Comparison of ENCODE assay signal across 14 cellular contexts in the genomic region with DNA sequence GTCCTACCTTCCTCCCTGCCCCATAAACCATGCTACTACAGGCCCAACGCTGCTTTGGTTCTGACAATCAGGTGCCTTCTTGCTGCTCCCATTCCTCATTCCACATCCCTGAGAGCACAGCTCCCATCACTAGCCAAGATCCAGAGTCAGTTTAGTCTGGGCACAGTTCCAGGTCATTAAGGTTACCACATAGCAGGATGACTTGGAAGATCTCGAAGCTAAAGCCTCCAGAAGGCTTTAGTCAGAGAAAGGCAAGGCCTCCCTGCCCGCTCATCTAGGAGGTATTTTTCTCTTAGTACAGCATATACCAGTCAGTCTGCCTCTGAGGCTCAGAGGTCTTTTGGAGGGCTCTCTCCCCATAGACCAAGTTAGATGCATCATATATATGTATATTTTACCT. TPM values are rescaled to one million over a fixed set of nuclear protein-coding genes. Genes with fewer than 3 reads are reported as not detected.
DNase-seq lines count a peak whose midpoint lies in the region; FAIRE-seq and TF ChIP-seq lines count a peak whose summit lies in the region.
"Had no signal": no experiment of that assay in that cellular context is flagged by ENCODE, and none has a peak within 500 bp of the region (broad histone marks: within the 10 kb centered on the region; RNA-seq: fewer than 3 reads in every experiment).

No MANE protein-coding gene starts in this region.

- no peaks in the 10 kb centered on the region for H3K4me1 ChIP-seq in breast epithelium
- peaks cover 0 to 7% of the 10 kb centered on the region in 2 experiments; a peak in 3 of 4 replicates for H3K4me1 ChIP-seq in SK-N-SH (ENCODE audit: control insufficient read depth in 1 of 2, insufficient read depth in 2 of 2, low read depth in 1 of 2, low read length in 1 of 2)

- TF ChIP-seq CTCF in MCF 10A (IDR thresholded peaks at IDR 0.05; ENCODE audit: unreplicated experiment) = no peak
- TF ChIP-seq CTCF in breast epithelium (IDR thresholded peaks at IDR 0.05) = no peak
- TF ChIP-seq CTCF in SK-N-SH (IDR thresholded peaks at IDR 0.05) = no peak
- no peak for TF ChIP-seq CTCF in fibroblast of the aortic adventitia (IDR thresholded peaks at IDR 0.05; ENCODE audit: insufficient read depth, low read length)

- no peak; a peak in 1 of 4 replicates for TF ChIP-seq EP300 in SK-N-SH (IDR thresholded peaks at IDR 0.05; ENCODE audit: borderline replicate concordance in 1 of 2, low read depth in 1 of 2, low read length in 1 of 2)

- WGBS in SK-N-SH (ENCODE audit: low lambda C conversion rate) = 30% methylated on average over 3 of the region's 3 CpGs

- H3K27ac Mint-ChIP-seq in MCF 10A (ENCODE audit: low read depth, unreplicated experiment) = no peak overlapping the region
- H3K27ac Mint-ChIP-seq: natural killer cell treated with Interleukin-12 subunit alpha and Interleukin-12 subunit beta and Interleukin-15 and Interleukin-18, amount 100 ng/mL, for 72 hours; stimulated activated effector memory CD8-positive, alpha-beta T cell treated with anti-CD3 and anti-CD28 coated beads, Interleukin-12 subunit alpha, Interleukin-12 subunit beta, amount 100 ng/mL, for 72 hours had no signal

- TF ChIP-seq POLR2A in breast epithelium (IDR thresholded peaks at IDR 0.05) = no peak

- H2AFZ ChIP-seq in SK-N-SH (ENCODE audit: low read depth) = no peak overlapping the region

- H3F3A ChIP-seq in SK-N-SH (replicated peaks; ENCODE audit: insufficient read depth) = peaks cover 16% of the 10 kb centered on the region

- H3K4me2 ChIP-seq in SK-N-SH = no peak overlapping the region

- no peaks in the 10 kb centered on the region for H4K20me1 ChIP-seq in SK-N-SH (ENCODE audit: insufficient read depth)

- no peak overlapping the region for H3K9ac ChIP-seq in SK-N-SH

- CTCF ChIA-PET in MCF 10A (lab: Yijun Ruan, JAX) = interaction anchor here (0.8 kb wide), 1 partner anchor 378 kb away, joined by 3 read pairs; no protein-coding TSS in a partner anchor
- CTCF ChIA-PET in SK-N-SH (lab: Yijun Ruan, JAX) = interaction anchor here (0.5 to 0.6 kb wide), 2 partner anchors 303 to 466 kb away, joined by 3 to 4 read pairs; no protein-coding TSS in a partner anchor

- H3K9me3 ChIP-seq in breast epithelium = no peaks in the 10 kb centered on the region
- H3K9me3 ChIP-seq in SK-N-SH = no peaks in the 10 kb centered on the region

- H3K36me3 ChIP-seq in breast epithelium (no peaks in the 10 kb centered on the region), SK-N-SH (replicated peaks in 1 of 2; ENCODE audit: control insufficient read depth in 1 of 2, insufficient read depth in 2 of 2, low read length in 1 of 2) (peaks cover 4 to 16% of the 10 kb centered on the region in 2 experiments)

- H3K27me3 Mint-ChIP-seq in MCF 10A (ENCODE audit: insufficient read depth, unreplicated experiment) = no peaks in the 10 kb centered on the region
- H3K27me3 Mint-ChIP-seq: natural killer cell treated with Interleukin-12 subunit alpha and Interleukin-12 subunit beta and Interleukin-15 and Interleukin-18, amount 100 ng/mL, for 72 hours had no signal

- DNase-seq in MCF 10A (ENCODE audit: unreplicated experiment) (peak; percentile 90), breast epithelium (ENCODE audit: low spot score in 2 of 2) (no peak), SK-N-SH (no peak), fibroblast of the aortic adventitia (ENCODE audit: low read depth) (peak; percentile 97), urothelium cell line (ENCODE audit: low spot score) (peak; percentile 14), anterior cingulate cortex (lab: John Stamatoyannopoulos, UW) (no peak)
- DNase-seq in activated CD4-positive, alpha-beta T cell treated with anti-CD3 and anti-CD28 coated beads, Interleukin-2, amount 50 U/mL, for 1 hour = no peak
- DNase-seq in effector CD4-positive, alpha-beta T cell = no peak
- DNase-seq: activated T-cell treated with anti-CD3 and anti-CD28 coated beads, Interleukin-2, amount 50 U/mL, for 4 hours; C1 segment of cervical spinal cord; NCI-H2081 had no signal

- intact Hi-C loops in MCF 10A (cut with micrococcal nuclease) (no loop called here), breast epithelium (cut with DNase I; ENCODE audit: low total_unique reads) (no loop called here)

- no peak for TF ChIP-seq RAD21 in SK-N-SH (IDR thresholded peaks at IDR 0.05; ENCODE audit: low read length)

- FAIRE-seq in urothelium cell line (lab: Jason Lieb, UNC) = no peak

- no peaks in the 10 kb centered on the region for H3K9me3 Mint-ChIP-seq in MCF 10A (ENCODE audit: unreplicated experiment)
- H3K9me3 Mint-ChIP-seq: activated T-cell treated with anti-CD3 and anti-CD28 coated beads, Interleukin-2, amount 50 U/mL, for 4 hours; natural killer cell treated with Interleukin-12 subunit alpha and Interleukin-12 subunit beta and Interleukin-15 and Interleukin-18, amount 100 ng/mL, for 72 hours; stimulated activated effector memory CD8-positive, alpha-beta T cell treated with anti-CD3 and anti-CD28 coated beads, Interleukin-12 subunit alpha, Interleukin-12 subunit beta, amount 100 ng/mL, for 72 hours had no signal

- no peaks in the 10 kb centered on the region for H3K9me2 ChIP-seq in SK-N-SH

- peaks cover 44% of the 10 kb centered on the region for H3K36me3 Mint-ChIP-seq in MCF 10A (ENCODE audit: insufficient read depth, unreplicated experiment)
- H3K36me3 Mint-ChIP-seq: natural killer cell treated with Interleukin-12 subunit alpha and Interleukin-12 subunit beta and Interleukin-15 and Interleukin-18, amount 100 ng/mL, for 72 hours; stimulated activated effector memory CD8-positive, alpha-beta T cell treated with anti-CD3 and anti-CD28 coated beads, Interleukin-12 subunit alpha, Interleukin-12 subunit beta, amount 100 ng/mL, for 72 hours had no signal

- H3K27ac ChIP-seq in breast epithelium = peak overlapping the region in 1 of 2 donors; percentile 22
- peak overlapping the region in 1 of 2 experiments; percentile 74; a peak in 2 of 4 replicates for H3K27ac ChIP-seq in SK-N-SH (ENCODE audit: low read depth in 2 of 2, low read length in 1 of 2)
- H3K27ac ChIP-seq: coronary artery had no signal

- no peak overlapping the region for H3K4me3 Mint-ChIP-seq in MCF 10A (ENCODE audit: unreplicated experiment)
- H3K4me3 Mint-ChIP-seq: activated T-cell treated with anti-CD3 and anti-CD28 coated beads, Interleukin-2, amount 50 U/mL, for 4 hours; natural killer cell treated with Interleukin-12 subunit alpha and Interleukin-12 subunit beta and Interleukin-15 and Interleukin-18, amount 100 ng/mL, for 72 hours; stimulated activated effector memory CD8-positive, alpha-beta T cell treated with anti-CD3 and anti-CD28 coated beads, Interleukin-12 subunit alpha, Interleukin-12 subunit beta, amount 100 ng/mL, for 72 hours had no signal

- H3K4me3 ChIP-seq in breast epithelium (no peak overlapping the region), SK-N-SH (ENCODE audit: low read depth in 2 of 2, low read length in 1 of 2) (no peak overlapping the region), fibroblast of the aortic adventitia (ENCODE audit: low read depth, low read length) (no peak overlapping the region)
- H3K4me3 ChIP-seq: coronary artery had no signal

- peaks cover 10% of the 10 kb centered on the region for H3K4me1 Mint-ChIP-seq in MCF 10A (ENCODE audit: insufficient read depth, unreplicated experiment)
- H3K4me1 Mint-ChIP-seq: stimulated activated effector memory CD8-positive, alpha-beta T cell treated with anti-CD3 and anti-CD28 coated beads, Interleukin-12 subunit alpha, Interleukin-12 subunit beta, amount 100 ng/mL, for 72 hours had no signal

- BruUV-seq in MCF 10A (replicated peaks; lab: Mats Ljungman, UMichigan) = no TSS peak

- no peaks in the 10 kb centered on the region for H3K27me3 ChIP-seq in breast epithelium
- no peaks in the 10 kb centered on the region for H3K27me3 ChIP-seq in SK-N-SH (ENCODE audit: insufficient read depth)

- H3K79me2 ChIP-seq in SK-N-SH (ENCODE audit: insufficient read depth) = no peaks in the 10 kb centered on the region

- POLR2A ChIA-PET in MCF 10A (lab: Yijun Ruan, JAX) = interaction anchor here (0.7 to 1.1 kb wide), 5 partner anchors 9 to 218 kb away, joined by 3 to 12 read pairs (median 4); partner anchors contain the start of genes RPL27A and TRIM66
- POLR2A ChIA-PET in SK-N-SH (lab: Yijun Ruan, JAX) = no interaction called here

TF ChIP-seq in SK-N-SH, 30 proteins besides CTCF, POLR2A, EP300 and RAD21 (continues in another document):
- TF ChIP-seq NFIC (IDR thresholded peaks at IDR 0.05; ENCODE audit: borderline replicate concordance) (peak; percentile 90), MEF2A (IDR thresholded peaks at IDR 0.05; ENCODE audit: borderline replicate concordance, low read depth) (no peak), POLR2AphosphoS5 (IDR thresholded peaks at IDR 0.05; ENCODE audit: low read depth, low read length) (0 out of 2 replicates have a peak, but pooled peaks have one; percentile 11), JUND (IDR thresholded peaks at IDR 0.05) (peak; percentile 46), TCF12 (IDR thresholded peaks at IDR 0.05) (peak; percentile 56), FOSL2 (IDR thresholded peaks at IDR 0.05; ENCODE audit: borderline replicate concordance, low read depth) (peak; percentile 66; the same call in 1 of the 2 replicates)

RNA-seq across cellular contexts. Expression of gene TRIM66, which starts 30.3 kb away (rescaled TPM):
- total RNA-seq in MCF 10A (2022) (27.3 and 27.4 TPM in 2 replicates), breast epithelium (10 to 100 TPM in 2 of 3 donors, 1 to 10 TPM in 1; 6.6 to 12.7 (median 11.5) TPM), fibroblast of the aortic adventitia (ENCODE audit: low replicate concordance) (4.1 and 5.6 TPM in 2 replicates)
- 6.4 and 8.0 TPM in 2 replicates for polyA plus RNA-seq in SK-N-SH (2012; rRNA removed)
- 2.5 and 2.7 TPM in 2 replicates for polyA plus RNA-seq in SK-N-SH (2012; cell fraction: cytosol; rRNA removed)
- 44.1 and 62.7 TPM in 2 replicates for polyA plus RNA-seq in SK-N-SH (2012; cell fraction: nucleus; rRNA removed)

RNA-seq across cellular contexts. Expression of gene RPL27A, which starts 30.5 kb away (rescaled TPM):
- total RNA-seq in MCF 10A (2022) (1,377 TPM in 2 replicates), breast epithelium (1,000 to 10,000 TPM in 2 of 3 donors, 100 to 1,000 TPM in 1; 907 to 1,119 (median 1,000) TPM), fibroblast of the aortic adventitia (ENCODE audit: low replicate concordance) (505 and 965 TPM in 2 replicates)
- 752 and 1,162 TPM in 2 replicates for polyA plus RNA-seq in SK-N-SH (2012; rRNA removed)
- polyA plus RNA-seq in SK-N-SH (2012; cell fraction: cytosol; rRNA removed) = 1,039 and 1,258 TPM in 2 replicates
- polyA plus RNA-seq in SK-N-SH (2012; cell fraction: nucleus; rRNA removed) = 308 and 341 TPM in 2 replicates

RNA-seq across cellular contexts. Expression of gene STK33, which starts 58.1 kb away (rescaled TPM):
- 0.20 and 0.58 TPM in 2 replicates for total RNA-seq in MCF 10A (2022)
- 1 to 10 TPM in 2 of 3 donors, under 1 TPM in 1; 0.33 to 2.4 (median 1.2) TPM for total RNA-seq in breast epithelium
- 12.3 and 16.6 TPM in 2 replicates for polyA plus RNA-seq in SK-N-SH (2012; rRNA removed)
- 13.4 and 16.3 TPM in 2 replicates for polyA plus RNA-seq in SK-N-SH (2012; cell fraction: cytosol; rRNA removed)
- polyA plus RNA-seq in SK-N-SH (2012; cell fraction: nucleus; rRNA removed) = 21.3 and 32.6 TPM in 2 replicates
- total RNA-seq in fibroblast of the aortic adventitia (ENCODE audit: low replicate concordance) = 1.1 and 3.8 TPM in 2 replicates

Comparison
In these comparisons a context has a peak if more than half of its experiments do, and no peak if none do; other contexts are left out.
1. DNase-seq: peak in MCF 10A (single experiment), fibroblast of the aortic adventitia (single experiment) and urothelium cell line (single experiment); none in breast epithelium (0 of 2), SK-N-SH (single experiment), activated CD4-positive, alpha-beta T cell treated with anti-CD3 and anti-CD28 coated beads, Interleukin-2, amount 50 U/mL, for 1 hour (single experiment), effector CD4-positive, alpha-beta T cell (single experiment) and anterior cingulate cortex (0 of 58).